ENCODE assay signal across 39 cellular contexts in the genomic region with DNA sequence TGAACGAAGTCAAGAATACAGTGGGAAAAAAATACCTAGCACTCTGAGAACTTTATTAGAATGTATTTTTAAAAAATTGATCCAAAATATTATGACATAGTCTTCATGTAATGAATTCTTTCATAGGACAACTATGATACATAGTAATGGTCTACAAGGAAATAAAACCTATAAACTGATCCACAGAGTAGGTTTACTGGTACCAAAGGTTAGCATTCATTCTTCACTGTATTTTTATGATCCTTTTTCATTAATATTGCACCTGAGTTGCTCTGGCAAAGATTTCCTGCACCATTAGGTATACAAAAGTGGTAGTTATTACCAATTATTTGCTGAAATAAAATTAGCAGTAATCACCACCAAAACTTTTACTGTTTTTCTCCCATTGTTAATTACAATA. TPM values are rescaled to one million over a fixed set of nuclear protein-coding genes. Genes with fewer than 3 reads are reported as not detected.
"Had no signal": no experiment of that assay in that cellular context is flagged by ENCODE, and none has a peak within 500 bp of the region (broad histone marks: within the 10 kb centered on the region; RNA-seq: fewer than 3 reads in every experiment).

No MANE protein-coding gene starts in this region.

- H3K36me3 ChIP-seq: cardiac muscle cell had no signal

- H3K27me3 Mint-ChIP-seq: activated CD4-positive, alpha-beta T cell treated with anti-CD3 and anti-CD28 coated beads for 36 hours; activated CD4-positive, alpha-beta T cell treated with anti-CD3 and anti-CD28 coated beads, Interleukin-2, amount 10 ng/mL, durations not matched to agents 7 days and 5 days; activated naive CD4-positive, alpha-beta T cell treated with anti-CD3 and anti-CD28 coated beads, Interleukin-2, amount 50 U/mL, for 24 hours; central memory CD8-positive, alpha-beta T cell had no signal

- FAIRE-seq: bronchial epithelial cell, TTC549 had no signal

- H3K27ac Mint-ChIP-seq: activated CD4-positive, alpha-beta memory T cell treated with anti-CD3 and anti-CD28 coated beads, Interleukin-2, amount 10 ng/mL, durations not matched to agents 7 days and 5 days; activated CD4-positive, alpha-beta T cell treated with anti-CD3 and anti-CD28 coated beads for 36 hours; activated CD4-positive, alpha-beta T cell treated with anti-CD3 and anti-CD28 coated beads, Interleukin-2, amount 10 ng/mL, durations not matched to agents 7 days and 5 days; activated CD8-positive, alpha-beta memory T cell treated with anti-CD3 and anti-CD28 coated beads, Interleukin-2, amount 10 ng/mL, durations not matched to agents 7 days and 5 days; activated CD8-positive, alpha-beta T cell treated with anti-CD3 and anti-CD28 coated beads, Interleukin-2, amount 10 ng/mL, durations not matched to agents 7 days and 5 days; activated naive CD4-positive, alpha-beta T cell treated with anti-CD3 and anti-CD28 coated beads, Interleukin-2, amount 10 ng/mL, durations not matched to agents 7 days and 5 days; activated naive CD4-positive, alpha-beta T cell treated with anti-CD3 and anti-CD28 coated beads, Interleukin-2, amount 50 U/mL, for 24 hours; activated naive CD8-positive, alpha-beta T cell; activated naive CD8-positive, alpha-beta T cell treated with anti-CD3 and anti-CD28 coated beads, Interleukin-2, amount 10 ng/mL, durations not matched to agents 7 days and 5 days; activated naive CD8-positive, alpha-beta T cell treated with anti-CD3 and anti-CD28 coated beads, Interleukin-2, amount 50 U/mL, for 24 hours; activated T-cell treated with anti-CD3 and anti-CD28 coated beads, Interleukin-2, amount 50 U/mL, for 24 hours; activated T-helper 2 cell treated with anti-CD3 and anti-CD28 coated beads, Interferon-gamma antibody, Interleukin-2, Interleukin-4, amounts not matched to agents 10 μg/mL and 5 μg/mL and 100 μg/mL, durations not matched to agents 14 hours and 24 hours and 36 hours; brain; T-helper 1 cell treated with Interleukin-12 subunit alpha and Interleukin-12 subunit beta and Interleukin-4 antibody, amounts not matched to agents 30 μg/mL and 1 μg/mL, for 36 hours; T-helper 2 cell treated with Interferon-gamma antibody and Interleukin-4, amounts not matched to agents 5 μg/mL and 100 μg/mL, for 36 hours; WTC11 had no signal

- H3K27ac ChIP-seq: cardiac muscle cell, VCaP had no signal

- DNase-seq: activated CD4-positive, alpha-beta memory T cell treated with anti-CD3 and anti-CD28 coated beads, Interleukin-2, amount 10 ng/mL, durations not matched to agents 7 days and 5 days; activated CD4-positive, alpha-beta T cell treated with anti-CD3 and anti-CD28 coated beads for 1 hour; activated CD4-positive, alpha-beta T cell treated with anti-CD3 and anti-CD28 coated beads for 36 hours; activated CD4-positive, alpha-beta T cell treated with anti-CD3 and anti-CD28 coated beads for 48 hours; activated CD4-positive, alpha-beta T cell treated with anti-CD3 and anti-CD28 coated beads, Interleukin-2, amount 10 ng/mL, durations not matched to agents 7 days and 5 days; activated CD4-positive, alpha-beta T cell treated with anti-CD3 and anti-CD28 coated beads, Interleukin-2, amount 50 U/mL, for 48 hours; activated CD4-positive, CD25-positive, alpha-beta regulatory T cell; activated CD8-positive, alpha-beta memory T cell treated with anti-CD3 and anti-CD28 coated beads for 24 hours; activated CD8-positive, alpha-beta memory T cell treated with anti-CD3 and anti-CD28 coated beads, Interleukin-2, amount 10 ng/mL, durations not matched to agents 7 days and 5 days; activated CD8-positive, alpha-beta memory T cell treated with anti-CD3 and anti-CD28 coated beads, Interleukin-2, amount 50 U/mL, for 48 hours; activated CD8-positive, alpha-beta T cell treated with anti-CD3 and anti-CD28 coated beads, Interleukin-2, amount 10 ng/mL, durations not matched to agents 7 days and 5 days; activated effector memory CD4-positive, alpha-beta T cell treated with Interleukin-2 at 50 U/mL for 16 hours; activated gamma-delta T cell; activated naive CD4-positive, alpha-beta T cell treated with anti-CD3 and anti-CD28 coated beads, Interleukin-2, amount 10 ng/mL, durations not matched to agents 7 days and 5 days; activated naive CD4-positive, alpha-beta T cell treated with Interleukin-2 at 50 U/mL for 16 hours; activated naive CD8-positive, alpha-beta T cell treated with anti-CD3 and anti-CD28 coated beads, Interleukin-2, amount 10 ng/mL, durations not matched to agents 7 days and 5 days; activated naive CD8-positive, alpha-beta T cell treated with anti-CD3 and anti-CD28 coated beads, Interleukin-2, amount 50 U/mL, for 24 hours; activated T-cell treated with anti-CD3 and anti-CD28 coated beads, Interleukin-2, amount 50 U/mL, for 24 hours; activated T-cell treated with anti-CD3 and anti-CD28 coated beads, Interleukin-2, amount 50 U/mL, for 48 hours; amygdala; aorta; caudate nucleus; SW 1271; T-helper 1 cell; T-helper 2 cell; T-helper 9 cell had no signal

- H3K9me3 Mint-ChIP-seq: activated CD4-positive, alpha-beta memory T cell treated with anti-CD3 and anti-CD28 coated beads, Interleukin-2, amount 10 ng/mL, durations not matched to agents 7 days and 5 days; activated CD4-positive, alpha-beta T cell treated with anti-CD3 and anti-CD28 coated beads, Interleukin-2, amount 10 ng/mL, durations not matched to agents 7 days and 5 days; activated naive CD4-positive, alpha-beta T cell treated with anti-CD3 and anti-CD28 coated beads, Interleukin-2, amount 10 ng/mL, durations not matched to agents 7 days and 5 days; activated naive CD4-positive, alpha-beta T cell treated with anti-CD3 and anti-CD28 coated beads, Interleukin-2, amount 50 U/mL, for 24 hours; activated naive CD8-positive, alpha-beta T cell treated with anti-CD3 and anti-CD28 coated beads, Interleukin-2, amount 10 ng/mL, durations not matched to agents 7 days and 5 days; activated naive CD8-positive, alpha-beta T cell treated with anti-CD3 and anti-CD28 coated beads, Interleukin-2, amount 50 U/mL, for 24 hours; activated T-helper 2 cell treated with anti-CD3 and anti-CD28 coated beads, Interferon-gamma antibody, Interleukin-2, Interleukin-4, amounts not matched to agents 10 μg/mL and 5 μg/mL and 100 μg/mL, durations not matched to agents 14 hours and 24 hours and 36 hours; brain; central memory CD8-positive, alpha-beta T cell; T-helper 1 cell treated with Interleukin-12 subunit alpha and Interleukin-12 subunit beta and Interleukin-4 antibody, amounts not matched to agents 30 μg/mL and 1 μg/mL, for 36 hours; T-helper 2 cell treated with Interferon-gamma antibody and Interleukin-4, amounts not matched to agents 5 μg/mL and 100 μg/mL, for 36 hours had no signal

- H3K36me3 Mint-ChIP-seq: activated CD8-positive, alpha-beta memory T cell treated with anti-CD3 and anti-CD28 coated beads, Interleukin-2, amount 10 ng/mL, durations not matched to agents 7 days and 5 days; activated naive CD8-positive, alpha-beta T cell; activated naive CD8-positive, alpha-beta T cell treated with anti-CD3 and anti-CD28 coated beads, Interleukin-2, amount 10 ng/mL, durations not matched to agents 7 days and 5 days had no signal

- H3K4me3 Mint-ChIP-seq: activated CD4-positive, alpha-beta memory T cell treated with anti-CD3 and anti-CD28 coated beads, Interleukin-2, amount 10 ng/mL, durations not matched to agents 7 days and 5 days; activated CD4-positive, alpha-beta T cell treated with anti-CD3 and anti-CD28 coated beads for 36 hours; activated CD4-positive, alpha-beta T cell treated with anti-CD3 and anti-CD28 coated beads, Interleukin-2, amount 10 ng/mL, durations not matched to agents 7 days and 5 days; activated CD8-positive, alpha-beta memory T cell treated with anti-CD3 and anti-CD28 coated beads, Interleukin-2, amount 10 ng/mL, durations not matched to agents 7 days and 5 days; activated CD8-positive, alpha-beta T cell treated with anti-CD3 and anti-CD28 coated beads, Interleukin-2, amount 10 ng/mL, durations not matched to agents 7 days and 5 days; activated naive CD4-positive, alpha-beta T cell treated with anti-CD3 and anti-CD28 coated beads, Interleukin-2, amount 10 ng/mL, durations not matched to agents 7 days and 5 days; activated naive CD4-positive, alpha-beta T cell treated with anti-CD3 and anti-CD28 coated beads, Interleukin-2, amount 50 U/mL, for 24 hours; activated naive CD8-positive, alpha-beta T cell; activated naive CD8-positive, alpha-beta T cell treated with anti-CD3 and anti-CD28 coated beads, Interleukin-2, amount 10 ng/mL, durations not matched to agents 7 days and 5 days; activated naive CD8-positive, alpha-beta T cell treated with anti-CD3 and anti-CD28 coated beads, Interleukin-2, amount 50 U/mL, for 24 hours; activated T-cell treated with anti-CD3 and anti-CD28 coated beads, Interleukin-2, amount 50 U/mL, for 24 hours; brain; central memory CD8-positive, alpha-beta T cell; T-helper 1 cell treated with Interleukin-12 subunit alpha and Interleukin-12 subunit beta and Interleukin-4 antibody, amounts not matched to agents 30 μg/mL and 1 μg/mL, for 36 hours; T-helper 2 cell treated with Interferon-gamma antibody and Interleukin-4, amounts not matched to agents 5 μg/mL and 100 μg/mL, for 36 hours; WTC11 had no signal

- H3K27me3 ChIP-seq: cardiac muscle cell had no signal

- H3K4me3 ChIP-seq: cardiac muscle cell had no signal

- ATAC-seq: activated CD4-positive, alpha-beta T cell treated with anti-CD3 and anti-CD28 coated beads for 36 hours; activated CD4-positive, CD25-positive, alpha-beta regulatory T cell treated with anti-CD3 and anti-CD28 coated beads, Interleukin-2, amount 50 U/mL, for 24 hours; activated CD8-positive, alpha-beta memory T cell treated with anti-CD3 and anti-CD28 coated beads, Interleukin-2, amount 10 ng/mL, durations not matched to agents 7 days and 5 days; activated CD8-positive, alpha-beta T cell treated with anti-CD3 and anti-CD28 coated beads, Interleukin-2, amount 10 ng/mL, durations not matched to agents 7 days and 5 days; activated naive CD8-positive, alpha-beta T cell treated with anti-CD3 and anti-CD28 coated beads, Interleukin-2, amount 50 U/mL, for 24 hours; WTC11 had no signal

RNA-seq across cellular contexts. Expression of a gene that starts 26.3 kb away (rescaled TPM):
- total RNA-seq: activated CD4-positive, alpha-beta memory T cell treated with anti-CD3 and anti-CD28 coated beads, Interleukin-2, amount 10 ng/mL, durations not matched to agents 7 days and 5 days; activated CD4-positive, alpha-beta T cell treated with anti-CD3 and anti-CD28 coated beads, Interleukin-2, amount 10 ng/mL, durations not matched to agents 7 days and 5 days; activated CD8-positive, alpha-beta memory T cell treated with anti-CD3 and anti-CD28 coated beads, Interleukin-2, amount 10 ng/mL, durations not matched to agents 7 days and 5 days; activated CD8-positive, alpha-beta T cell treated with anti-CD3 and anti-CD28 coated beads, Interleukin-2, amount 10 ng/mL, durations not matched to agents 7 days and 5 days; activated naive CD8-positive, alpha-beta T cell treated with anti-CD3 and anti-CD28 coated beads, Interleukin-2, amount 10 ng/mL, durations not matched to agents 7 days and 5 days; activated T-helper 2 cell treated with anti-CD3 and anti-CD28 coated beads, Interferon-gamma antibody, Interleukin-2, Interleukin-4, amounts not matched to agents 10 μg/mL and 5 μg/mL and 100 μg/mL, durations not matched to agents 14 hours and 24 hours and 36 hours had no signal
